In the genomic region with DNA sequence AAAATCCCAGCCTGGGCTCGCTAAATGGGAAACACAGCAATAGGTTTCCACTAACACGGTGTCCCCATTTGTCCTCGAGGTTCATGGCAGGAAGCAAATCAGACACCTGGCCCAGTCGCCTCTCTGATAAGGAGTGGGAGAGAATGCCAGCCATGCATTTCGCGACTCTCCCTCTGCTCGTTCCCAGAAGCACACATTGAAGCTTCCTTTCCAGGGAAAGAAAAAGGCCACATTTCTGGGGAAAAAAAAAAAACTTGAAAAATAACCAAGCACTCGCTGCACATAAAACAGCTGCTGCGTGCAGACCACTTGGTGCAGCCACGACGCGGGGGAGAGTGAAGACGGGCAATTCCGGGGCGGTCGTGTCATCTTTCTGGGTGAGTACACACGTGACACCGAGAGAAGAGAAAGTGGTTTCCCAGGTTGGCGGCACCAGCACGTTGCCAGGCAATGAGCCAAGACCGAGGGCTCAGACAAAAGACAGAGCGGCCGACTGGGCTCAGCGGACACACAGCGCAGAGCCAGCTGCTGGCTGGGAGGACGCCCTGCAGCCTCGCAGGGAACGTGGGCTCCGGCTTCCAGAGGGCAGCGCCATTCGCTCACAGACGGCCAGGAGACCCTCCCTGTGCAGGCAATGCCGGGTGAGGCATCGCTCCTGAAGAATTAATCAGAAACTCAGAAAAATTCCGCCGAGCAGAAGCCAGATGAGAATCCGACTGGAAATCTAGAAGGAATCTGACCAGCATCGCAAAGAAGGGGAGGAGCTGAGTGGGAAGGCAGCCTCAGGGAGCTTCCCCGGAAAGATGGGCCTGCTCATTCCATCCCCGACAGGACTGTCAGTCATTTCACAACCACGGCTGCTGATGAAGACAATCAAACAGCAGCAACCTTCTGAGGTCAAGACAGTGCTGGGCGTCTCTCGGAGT, we compare ENCODE assay signal across 1 cellular context.
TF ChIP-seq lines count a peak whose summit lies in the region.

No MANE protein-coding gene starts in this region.

TF ChIP-seq in IMR-90, 13 proteins besides CTCF, POLR2A, EP300 and RAD21:
- TF ChIP-seq SMC3 (IDR thresholded peaks at IDR 0.05; ENCODE audit: low read depth, low read length), result no peak
- TF ChIP-seq BHLHE40 (IDR thresholded peaks at IDR 0.05; ENCODE audit: low read depth, low read length), result peak; percentile 66
- no peak for TF ChIP-seq RCOR1 (IDR thresholded peaks at IDR 0.05; ENCODE audit: insufficient replicate concordance, low read length)
- TF ChIP-seq NFE2L2 (IDR thresholded peaks at IDR 0.05; ENCODE audit: low read depth, low read length), result no peak
- TF ChIP-seq FOS (IDR thresholded peaks at IDR 0.05; ENCODE audit: low read depth, low read length), result no peak
- TF ChIP-seq CEBPB (IDR thresholded peaks at IDR 0.05; ENCODE audit: low read depth, low read length), result no peak
- TF ChIP-seq MAZ (IDR thresholded peaks at IDR 0.05; ENCODE audit: borderline replicate concordance, low read depth, low read length), result no peak
- no peak for TF ChIP-seq RFX5 (IDR thresholded peaks at IDR 0.05; ENCODE audit: low read depth, low read length)
- TF ChIP-seq MXI1 (IDR thresholded peaks at IDR 0.05; ENCODE audit: borderline replicate concordance, low read depth, low read length), result peak; percentile 24; the same call in 1 of the 2 replicates
- TF ChIP-seq MAFK (IDR thresholded peaks at IDR 0.05; ENCODE audit: low read depth, low read length), result no peak
- TF ChIP-seq USF2 (IDR thresholded peaks at IDR 0.05; ENCODE audit: low read depth, low read length), result peak; percentile 62; the same call in 1 of the 2 replicates
- TF ChIP-seq CHD1 (IDR thresholded peaks at IDR 0.05; ENCODE audit: low read depth, low read length), result no peak
- TF ChIP-seq ELK1 (IDR thresholded peaks at IDR 0.05; ENCODE audit: borderline replicate concordance, low read depth, low read length), result no peak
